31 cellular contexts compared by ENCODE assay signal in genomic region chr7:32089678-32090077, GRCh38. TPM values are rescaled to one million over a fixed set of nuclear protein-coding genes. Genes with fewer than 3 reads are reported as not detected.
"Had no signal": no experiment of that assay in that cellular context is flagged by ENCODE, and none has a peak within 500 bp of the region (broad histone marks: within the 10 kb centered on the region; RNA-seq: fewer than 3 reads in every experiment).

No MANE protein-coding gene starts in this region.

- ATAC-seq: activated CD8-positive, alpha-beta memory T cell treated with anti-CD3 and anti-CD28 coated beads, Interleukin-2, amount 10 ng/mL, durations not matched to agents 7 days and 5 days; PC-3 had no signal

- DNase-seq: activated B cell treated with CpG ODN at 0.5 μM for 24 hours; activated CD4-positive, alpha-beta memory T cell treated with anti-CD3 and anti-CD28 coated beads, Interleukin-2, amount 10 ng/mL, durations not matched to agents 7 days and 5 days; activated CD4-positive, alpha-beta T cell treated with anti-CD3 and anti-CD28 coated beads for 4 hours; activated CD4-positive, CD25-positive, alpha-beta regulatory T cell treated with anti-CD3 and anti-CD28 coated beads, Interleukin-2, amount 50 U/mL, for 72 hours; activated CD8-positive, alpha-beta memory T cell treated with anti-CD3 and anti-CD28 coated beads for 24 hours; activated CD8-positive, alpha-beta memory T cell treated with anti-CD3 and anti-CD28 coated beads, Interleukin-2, amount 10 ng/mL, durations not matched to agents 7 days and 5 days; activated CD8-positive, alpha-beta memory T cell treated with anti-CD3 and anti-CD28 coated beads, Interleukin-2, amount 50 U/mL, for 48 hours; activated effector memory CD4-positive, alpha-beta T cell treated with Interleukin-2 at 50 U/mL for 16 hours; activated naive CD4-positive, alpha-beta T cell treated with anti-CD3 and anti-CD28 coated beads, Interleukin-2, amount 50 U/mL, for 16 hours; activated naive CD8-positive, alpha-beta T cell treated with anti-CD3 and anti-CD28 coated beads for 36 hours; activated T-cell treated with anti-CD3 and anti-CD28 coated beads, Interleukin-2, amount 50 U/mL, for 48 hours; amniotic stem cell; aorta; KG1; MG63; NCI-H1092; NCI-H1436 treated with DMSO at 0.1 percent for 48 hours; NCI-H1694 treated with DMSO at 0.1 percent for 48 hours; NCI-H510A; NCI-H526; NCI-H748 treated with DMSO at 0.1 percent for 48 hours; NK-92 treated with Interleukin-12 subunit alpha and Interleukin-12 subunit beta, amount 100 ng/mL, for 24 hours; PC-3; Peyer's patch; RPMI8226; SW 1271; T-helper 1 cell; T-helper 2 cell; T-helper 9 cell had no signal

- H3K36me3 ChIP-seq: cardiac muscle cell, MG63, Peyer's patch had no signal

- H3K27ac Mint-ChIP-seq: activated B cell treated with CpG ODN at 0.5 μM for 24 hours; activated CD4-positive, alpha-beta memory T cell treated with anti-CD3 and anti-CD28 coated beads, Interleukin-2, amount 10 ng/mL, durations not matched to agents 7 days and 5 days; activated CD8-positive, alpha-beta memory T cell treated with anti-CD3 and anti-CD28 coated beads, Interleukin-2, amount 10 ng/mL, durations not matched to agents 7 days and 5 days; activated naive CD8-positive, alpha-beta T cell treated with anti-CD3 and anti-CD28 coated beads for 36 hours had no signal

- H3K27me3 ChIP-seq: cardiac muscle cell, MG63, Peyer's patch had no signal

- H3K4me1 ChIP-seq: Peyer's patch had no signal

- H3K9me3 ChIP-seq: MG63, Peyer's patch had no signal

- H3K27me3 Mint-ChIP-seq: activated B cell treated with CpG ODN at 0.5 μM for 24 hours; activated CD4-positive, alpha-beta memory T cell treated with anti-CD3 and anti-CD28 coated beads, Interleukin-2, amount 10 ng/mL, durations not matched to agents 7 days and 5 days; activated CD8-positive, alpha-beta memory T cell treated with anti-CD3 and anti-CD28 coated beads, Interleukin-2, amount 10 ng/mL, durations not matched to agents 7 days and 5 days; activated naive CD8-positive, alpha-beta T cell treated with anti-CD3 and anti-CD28 coated beads for 36 hours had no signal

- H3K27ac ChIP-seq: cardiac muscle cell, Peyer's patch, VCaP had no signal

- H3K4me3 Mint-ChIP-seq: activated B cell treated with CpG ODN at 0.5 μM for 24 hours; activated CD4-positive, alpha-beta memory T cell treated with anti-CD3 and anti-CD28 coated beads, Interleukin-2, amount 10 ng/mL, durations not matched to agents 7 days and 5 days; activated CD8-positive, alpha-beta memory T cell treated with anti-CD3 and anti-CD28 coated beads, Interleukin-2, amount 10 ng/mL, durations not matched to agents 7 days and 5 days; activated naive CD8-positive, alpha-beta T cell treated with anti-CD3 and anti-CD28 coated beads for 36 hours had no signal

- H3K4me1 Mint-ChIP-seq: activated B cell treated with CpG ODN at 0.5 μM for 24 hours; activated CD4-positive, alpha-beta memory T cell treated with anti-CD3 and anti-CD28 coated beads, Interleukin-2, amount 10 ng/mL, durations not matched to agents 7 days and 5 days; activated CD8-positive, alpha-beta memory T cell treated with anti-CD3 and anti-CD28 coated beads, Interleukin-2, amount 10 ng/mL, durations not matched to agents 7 days and 5 days; activated naive CD8-positive, alpha-beta T cell treated with anti-CD3 and anti-CD28 coated beads for 36 hours had no signal

- H3K36me3 Mint-ChIP-seq: activated CD8-positive, alpha-beta memory T cell treated with anti-CD3 and anti-CD28 coated beads, Interleukin-2, amount 10 ng/mL, durations not matched to agents 7 days and 5 days; activated naive CD8-positive, alpha-beta T cell treated with anti-CD3 and anti-CD28 coated beads for 36 hours had no signal

- H3K4me3 ChIP-seq: cardiac muscle cell, MG63, Peyer's patch had no signal

- H3K9me3 Mint-ChIP-seq: activated CD4-positive, alpha-beta memory T cell treated with anti-CD3 and anti-CD28 coated beads, Interleukin-2, amount 10 ng/mL, durations not matched to agents 7 days and 5 days had no signal

RNA-seq across cellular contexts. Expression of gene PDE1C, which starts 19.5 kb away (rescaled TPM):
- total RNA-seq: activated B cell treated with CpG ODN at 0.5 μM for 24 hours; activated CD4-positive, alpha-beta memory T cell treated with anti-CD3 and anti-CD28 coated beads, Interleukin-2, amount 10 ng/mL, durations not matched to agents 7 days and 5 days; activated CD8-positive, alpha-beta memory T cell treated with anti-CD3 and anti-CD28 coated beads, Interleukin-2, amount 10 ng/mL, durations not matched to agents 7 days and 5 days; activated naive CD8-positive, alpha-beta T cell treated with anti-CD3 and anti-CD28 coated beads for 36 hours had no signal
